8 cellular contexts compared by ENCODE assay signal in the genomic region with DNA sequence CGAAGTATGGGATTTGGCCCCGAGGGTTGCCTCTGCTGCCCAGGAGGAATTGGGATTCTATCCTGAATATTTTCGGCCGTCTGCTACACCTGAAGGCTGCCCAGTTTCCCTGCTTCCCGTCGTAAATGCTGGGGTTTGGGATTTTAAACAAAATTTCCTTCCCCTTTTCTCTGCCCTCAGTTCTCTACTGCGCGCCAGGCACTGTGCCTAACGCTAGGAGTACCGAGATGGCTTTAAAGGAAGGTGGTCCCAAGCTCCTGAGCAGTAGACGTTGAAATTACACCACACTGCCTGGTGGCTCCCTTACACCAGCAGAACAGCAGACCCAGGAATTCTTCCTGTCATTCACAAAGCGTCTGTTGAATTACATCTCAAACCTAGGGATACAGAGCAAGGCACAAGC. TPM values are rescaled to one million over a fixed set of nuclear protein-coding genes. Genes with fewer than 3 reads are reported as not detected.
DNase-seq lines count a peak whose midpoint lies in the region; ATAC-seq and TF ChIP-seq lines count a peak whose summit lies in the region.

No MANE protein-coding gene starts in this region.

- H3K9me2 ChIP-seq in SK-N-SH (no peaks in the 10 kb centered on the region), neural cell (ENCODE audit: insufficient read depth, low read length) (no peaks in the 10 kb centered on the region)

- H3K27me3 ChIP-seq in SK-N-SH (ENCODE audit: insufficient read depth) (no peaks in the 10 kb centered on the region), neural cell (ENCODE audit: insufficient read depth, low read depth, low read length) (no peaks in the 10 kb centered on the region)

- 4% methylated on average over 12 of the region's 12 CpGs for WGBS in SK-N-SH (ENCODE audit: low lambda C conversion rate)

- H3K79me2 ChIP-seq in SK-N-SH (ENCODE audit: insufficient read depth) (peaks cover 41% of the 10 kb centered on the region), neural cell (replicated peaks; ENCODE audit: insufficient read depth, low read length) (peaks cover 38% of the 10 kb centered on the region)

- peaks cover 4% of the 10 kb centered on the region for H3F3A ChIP-seq in SK-N-SH (replicated peaks; ENCODE audit: insufficient read depth)
- no peaks in the 10 kb centered on the region for H3F3A ChIP-seq in neural cell (ENCODE audit: insufficient read depth, low read length, poor library complexity, severe bottlenecking)

- TF ChIP-seq CTCF in SK-N-SH (IDR thresholded peaks at IDR 0.05) (no peak), epithelial cell of esophagus (IDR thresholded peaks at IDR 0.05; ENCODE audit: insufficient read depth, low read depth, low read length, missing control alignments) (no peak), neural cell (IDR thresholded peaks at IDR 0.05; ENCODE audit: poor library complexity, severe bottlenecking) (no peak)

- peaks cover 24% of the 10 kb centered on the region for H4K20me1 ChIP-seq in SK-N-SH (ENCODE audit: insufficient read depth)
- no peaks in the 10 kb centered on the region for H4K20me1 ChIP-seq in neural cell (ENCODE audit: insufficient read depth)

- peak overlapping the region; percentile 72 to 89 for H3K4me3 ChIP-seq in SK-N-SH (ENCODE audit: low read depth in 2 of 2, low read length in 1 of 2)
- peak overlapping the region; percentile 65 for H3K4me3 ChIP-seq in epithelial cell of esophagus (ENCODE audit: low read length)
- peak overlapping the region; percentile 73 for H3K4me3 ChIP-seq in neural cell (ENCODE audit: low read length)

- CTCF ChIA-PET in SK-N-SH (lab: Yijun Ruan, JAX) = interaction anchor here (0.7 to 9.0 kb wide), 8 partner anchors 13 to 142 kb away, joined by 3 to 68 read pairs (median 3); no protein-coding TSS in a partner anchor

- TF ChIP-seq RAD21 in SK-N-SH (IDR thresholded peaks at IDR 0.05; ENCODE audit: low read length) (no peak), neural cell (conservative IDR thresholded peaks at IDR 0.05) (no peak)

- POLR2A ChIA-PET in SK-N-SH (lab: Yijun Ruan, JAX) = no interaction called here

- H3K4me1 ChIP-seq in SK-N-SH (ENCODE audit: control insufficient read depth in 1 of 2, insufficient read depth in 2 of 2, low read depth in 1 of 2, low read length in 1 of 2) = peaks cover 10 to 15% of the 10 kb centered on the region in 2 experiments; a peak in 2 of 4 replicates

- H3K9me3 ChIP-seq in SK-N-SH = no peaks in the 10 kb centered on the region
- no peaks in the 10 kb centered on the region for H3K9me3 ChIP-seq in neural cell (ENCODE audit: low read length)

- DNase-seq in activated naive CD4-positive, alpha-beta T cell treated with Interleukin-2 at 50 U/mL for 16 hours = peak; percentile 9
- DNase-seq in activated naive CD4-positive, alpha-beta T cell treated with anti-CD3 and anti-CD28 coated beads, Interleukin-2, amount 50 U/mL, for 16 hours = no peak
- DNase-seq in SK-N-SH (peak; percentile 46), epithelial cell of esophagus (ENCODE audit: low read depth) (no peak), NCI-H524 treated with DMSO at 0.1 percent for 48 hours (lab: John Stamatoyannopoulos, UW) (no peak)

- H2AFZ ChIP-seq in SK-N-SH (ENCODE audit: low read depth) (peak overlapping the region; percentile 100), neural cell (ENCODE audit: low read depth, low read length) (peak overlapping the region; percentile 85)

- TF ChIP-seq EP300 in SK-N-SH (IDR thresholded peaks at IDR 0.05; ENCODE audit: borderline replicate concordance in 1 of 2, low read depth in 1 of 2, low read length in 1 of 2) (no peak), neural cell (conservative IDR thresholded peaks at IDR 0.05; ENCODE audit: poor library complexity, severe bottlenecking) (no peak)

- peak overlapping the region; percentile 39 to 66 for H3K27ac ChIP-seq in SK-N-SH (ENCODE audit: low read depth in 2 of 2, low read length in 1 of 2)
- H3K27ac ChIP-seq in neural cell (ENCODE audit: low read length) = peak overlapping the region; percentile 83

- H3K4me2 ChIP-seq in SK-N-SH (peak overlapping the region; percentile 94), neural cell (ENCODE audit: low read length) (peak overlapping the region; percentile 52)

- ATAC-seq in GM19035 (IDR thresholded peaks at IDR 0.05; ENCODE audit: unreplicated experiment) = no peak
- no peak for ATAC-seq in HG02852 (IDR thresholded peaks at IDR 0.05; ENCODE audit: unreplicated experiment)

- H3K36me3 ChIP-seq in SK-N-SH (replicated peaks in 1 of 2; ENCODE audit: control insufficient read depth in 1 of 2, insufficient read depth in 2 of 2, low read length in 1 of 2) = peaks cover 16 to 21% of the 10 kb centered on the region in 2 experiments
- H3K36me3 ChIP-seq in neural cell (ENCODE audit: insufficient read depth, low read length) = no peaks in the 10 kb centered on the region

- H3K9ac ChIP-seq in SK-N-SH (peak overlapping the region; percentile 90), neural cell (ENCODE audit: low read length) (peak overlapping the region; percentile 75)

TF ChIP-seq in SK-N-SH, 30 proteins besides CTCF, POLR2A, EP300 and RAD21:
- TF ChIP-seq ELF1 (IDR thresholded peaks at IDR 0.05) = no peak
- peak; percentile 8; the same call in 1 of the 2 replicates for TF ChIP-seq SIN3A (IDR thresholded peaks at IDR 0.05; ENCODE audit: borderline replicate concordance, low read depth, low read length)

TF ChIP-seq in neural cell, 6 proteins besides CTCF, POLR2A, EP300 and RAD21:
- TF ChIP-seq MXI1 (conservative IDR thresholded peaks at IDR 0.05; ENCODE audit: poor library complexity, severe bottlenecking) = no peak
- TF ChIP-seq TAF1 (IDR thresholded peaks at IDR 0.05; ENCODE audit: low read depth) = peak; percentile 22
- no peak for TF ChIP-seq EZH2 (IDR thresholded peaks at IDR 0.05; ENCODE audit: borderline replicate concordance, insufficient read depth, low read length, poor library complexity, severe bottlenecking)
- TF ChIP-seq SMC3 (conservative IDR thresholded peaks at IDR 0.05; ENCODE audit: poor library complexity) = no peak
- TF ChIP-seq, protein P1, sequence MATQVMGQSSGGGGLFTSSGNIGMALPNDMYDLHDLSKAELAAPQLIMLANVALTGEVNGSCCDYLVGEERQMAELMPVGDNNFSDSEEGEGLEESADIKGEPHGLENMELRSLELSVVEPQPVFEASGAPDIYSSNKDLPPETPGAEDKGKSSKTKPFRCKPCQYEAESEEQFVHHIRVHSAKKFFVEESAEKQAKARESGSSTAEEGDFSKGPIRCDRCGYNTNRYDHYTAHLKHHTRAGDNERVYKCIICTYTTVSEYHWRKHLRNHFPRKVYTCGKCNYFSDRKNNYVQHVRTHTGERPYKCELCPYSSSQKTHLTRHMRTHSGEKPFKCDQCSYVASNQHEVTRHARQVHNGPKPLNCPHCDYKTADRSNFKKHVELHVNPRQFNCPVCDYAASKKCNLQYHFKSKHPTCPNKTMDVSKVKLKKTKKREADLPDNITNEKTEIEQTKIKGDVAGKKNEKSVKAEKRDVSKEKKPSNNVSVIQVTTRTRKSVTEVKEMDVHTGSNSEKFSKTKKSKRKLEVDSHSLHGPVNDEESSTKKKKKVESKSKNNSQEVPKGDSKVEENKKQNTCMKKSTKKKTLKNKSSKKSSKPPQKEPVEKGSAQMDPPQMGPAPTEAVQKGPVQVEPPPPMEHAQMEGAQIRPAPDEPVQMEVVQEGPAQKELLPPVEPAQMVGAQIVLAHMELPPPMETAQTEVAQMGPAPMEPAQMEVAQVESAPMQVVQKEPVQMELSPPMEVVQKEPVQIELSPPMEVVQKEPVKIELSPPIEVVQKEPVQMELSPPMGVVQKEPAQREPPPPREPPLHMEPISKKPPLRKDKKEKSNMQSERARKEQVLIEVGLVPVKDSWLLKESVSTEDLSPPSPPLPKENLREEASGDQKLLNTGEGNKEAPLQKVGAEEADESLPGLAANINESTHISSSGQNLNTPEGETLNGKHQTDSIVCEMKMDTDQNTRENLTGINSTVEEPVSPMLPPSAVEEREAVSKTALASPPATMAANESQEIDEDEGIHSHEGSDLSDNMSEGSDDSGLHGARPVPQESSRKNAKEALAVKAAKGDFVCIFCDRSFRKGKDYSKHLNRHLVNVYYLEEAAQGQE (IDR thresholded peaks at IDR 0.05; ENCODE audit: borderline replicate concordance) = peak; percentile 65
- TF ChIP-seq POLR2AphosphoS5 (IDR thresholded peaks at IDR 0.05) = no peak

RNA-seq across cellular contexts. Expression of a gene that starts 0.6 kb away (rescaled TPM):
- polyA plus RNA-seq in SK-N-SH (2012; rRNA removed) = 22.1 and 27.9 TPM in 2 replicates
- polyA plus RNA-seq in SK-N-SH (2012; cell fraction: cytosol; rRNA removed) = 22.0 and 24.6 TPM in 2 replicates
- polyA plus RNA-seq in SK-N-SH (2012; cell fraction: nucleus; rRNA removed) = 24.2 and 36.7 TPM in 2 replicates
- 46.0 and 51.1 TPM in 2 replicates for polyA plus RNA-seq in neural cell
- polyA minus RNA-seq in neural cell = 51.6 and 54.4 TPM in 2 replicates

RNA-seq across cellular contexts. Expression of a gene that starts 13.0 kb away (rescaled TPM):
- polyA plus RNA-seq in SK-N-SH (2012; rRNA removed) (not detected in 2 replicates), neural cell (not detected in 2 replicates)
- not detected in 2 replicates for polyA plus RNA-seq in SK-N-SH (2012; cell fraction: cytosol; rRNA removed)
- polyA plus RNA-seq in SK-N-SH (2012; cell fraction: nucleus; rRNA removed) = not detected in 2 replicates
- polyA minus RNA-seq in neural cell = not detected in 2 replicates

Comparison
In these comparisons a context has a peak if more than half of its experiments do, and no peak if none do; other contexts are left out.
1. DNase-seq: peak in activated naive CD4-positive, alpha-beta T cell treated with Interleukin-2 at 50 U/mL for 16 hours (single experiment) and SK-N-SH (single experiment); none in activated naive CD4-positive, alpha-beta T cell treated with anti-CD3 and anti-CD28 coated beads, Interleukin-2, amount 50 U/mL, for 16 hours (single experiment), epithelial cell of esophagus (single experiment) and NCI-H524 treated with DMSO at 0.1 percent for 48 hours (single experiment).
2. Peak in every context shown above with its lines, with median percentiles within 50 percentile points of each other: H3K4me3 ChIP-seq.